Comparison of ENCODE assay signal across 8 cellular contexts in genomic region chr10:45726703-45727420, GRCh38. TPM values are rescaled to one million over a fixed set of nuclear protein-coding genes. Genes with fewer than 3 reads are reported as not detected.
A peak's percentile ranks its signal among the peaks of the same experiment; 100 is the strongest.
DNase-seq lines count a peak whose midpoint lies in the region; ATAC-seq lines count a peak whose summit lies in the region.
"Not testable (repeated sequence)": the region's sequence is repeated elsewhere in the genome, so short reads cannot be mapped to it uniquely, and the experiment has no call there.

Gene WASHC2C, plus strand, starts transcription at chr10:45727266. Its CDS starts 52 bp downstream, at chr10:45727318.

- H3K4me1 ChIP-seq in mucosa of rectum (ENCODE audit: control insufficient read depth in 2 of 2, insufficient read depth in 2 of 2, low read length in 2 of 2): not testable (repeated sequence)

- H3K36me3 ChIP-seq in mucosa of rectum (ENCODE audit: control insufficient read depth in 2 of 2, insufficient read depth in 2 of 2, low read length in 2 of 2): not testable (repeated sequence)

- not testable (repeated sequence) for H3K27me3 ChIP-seq in mucosa of rectum (ENCODE audit: control insufficient read depth in 2 of 2, insufficient read depth in 2 of 2, low read length in 2 of 2)

- H3K27ac ChIP-seq in mucosa of rectum (ENCODE audit: low read depth in 2 of 2, low read length in 2 of 2): peak within 1 kb of the TSS; percentile 77 to 82

- ATAC-seq in GM21737 (IDR thresholded peaks at IDR 0.05; ENCODE audit: unreplicated experiment): peak; percentile 96
- peak; percentile 96 for ATAC-seq in esophagus mucosa

- H3K9ac ChIP-seq in mucosa of rectum (ENCODE audit: low read depth in 1 of 2, low read length in 2 of 2): peak within 1 kb of the TSS; percentile 52 to 70

- DNase-seq in DMS79 (lab: John Stamatoyannopoulos, UW) (peak; percentile 31), KBM-7 (peak; percentile 83), RPMI8226 (peak; percentile 74), activated T-helper 1 cell treated with Interleukin-2 at 50 U/mL for 16 hours (ENCODE audit: low read depth) (peak; percentile 95)
- peak; percentile 86 to 89 for DNase-seq in stimulated activated CD8-positive, alpha-beta memory T cell treated with anti-CD3 and anti-CD28 coated beads, Interleukin-4, amount 100 ng/mL, for 4 hours (ENCODE audit: low read depth in 2 of 2, low spot score in 1 of 2)

- in situ Hi-C loops in KBM-7 (cut with MboI; ENCODE audit: low pct_unique_long_range_greater_than_20kb, low sequenced_read_pairs): not testable (repeated sequence)

- peak within 1 kb of the TSS; percentile 73 to 77 for H3K4me3 ChIP-seq in mucosa of rectum (ENCODE audit: low read length in 2 of 2)

- H3K9me3 ChIP-seq in mucosa of rectum (ENCODE audit: control insufficient read depth in 2 of 2, low read length in 2 of 2): not testable (repeated sequence)

RNA-seq across cellular contexts. Expression of gene WASHC2C, which starts in this region (rescaled TPM):
- total RNA-seq in esophagus mucosa: 17.9 TPM

Comparison
In these comparisons a context has a peak if more than half of its experiments do, and no peak if none do; other contexts are left out.
1. Peak in every context shown above with its lines: DNase-seq, ATAC-seq, H3K4me3 ChIP-seq and H3K27ac ChIP-seq.
2. DNase-seq: peak in every context shown above with its lines; median percentile 95 in activated T-helper 1 cell treated with Interleukin-2 at 50 U/mL for 16 hours; 88 in stimulated activated CD8-positive, alpha-beta memory T cell treated with anti-CD3 and anti-CD28 coated beads, Interleukin-4, amount 100 ng/mL, for 4 hours; 83 in KBM-7; 74 in RPMI8226; 31 in DMS79.